Comparison of ENCODE assay signal across 1 cellular context in the genomic region with DNA sequence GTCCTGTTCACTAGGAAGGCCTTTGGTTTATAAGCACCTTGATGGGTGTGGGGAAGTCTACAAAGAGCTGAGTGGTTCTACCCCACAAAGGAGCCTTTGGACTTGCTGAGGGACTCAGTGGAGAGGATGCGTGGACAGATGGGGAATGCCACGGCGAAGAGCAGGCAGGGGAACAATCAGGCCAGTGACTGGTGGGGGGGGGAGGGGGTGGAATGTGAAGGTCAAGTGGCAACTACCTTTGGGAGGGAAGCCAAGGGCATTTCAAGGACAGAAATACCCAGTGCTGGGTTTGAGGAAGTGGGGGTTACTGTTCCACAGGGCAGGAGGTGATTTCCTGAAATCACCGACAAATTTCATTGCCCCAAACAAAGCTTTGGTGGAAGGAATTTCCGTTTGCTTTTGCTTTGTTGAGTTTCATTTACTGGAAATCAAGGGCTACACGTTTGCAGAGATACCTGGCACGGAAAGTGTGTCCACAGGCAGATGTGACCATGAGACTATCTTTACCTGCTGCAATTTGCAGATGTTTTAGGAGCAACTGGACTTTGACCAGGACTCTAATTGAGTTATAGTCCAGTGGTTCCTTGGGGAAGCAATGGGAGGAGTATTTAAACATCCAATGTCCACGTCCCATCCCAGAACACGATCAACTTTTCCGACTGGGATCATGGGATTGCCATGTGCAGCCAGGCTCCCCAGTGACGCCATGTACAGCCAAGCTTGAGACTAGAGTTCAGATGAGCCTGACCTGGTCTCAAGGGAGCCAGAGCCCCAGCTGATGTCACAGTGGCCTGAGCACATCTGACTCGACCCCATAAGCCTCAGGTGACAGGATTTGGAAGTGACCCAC.
TF ChIP-seq lines count a peak whose summit lies in the region.

No MANE protein-coding gene starts in this region.

TF ChIP-seq in HepG2, 621 proteins besides CTCF, POLR2A, EP300 and RAD21 (continued from another document and continues in another):
- TF ChIP-seq ZNF572 (CRISPR knock-in tag; IDR thresholded peaks at IDR 0.05) (0 out of 2 replicates have a peak, but pooled peaks have one; percentile 56), XRCC5 (optimal IDR thresholded peaks at IDR 0.05; ENCODE audit: low read length) (peak; percentile 77), PITX1 (CRISPR knock-in tag; IDR thresholded peaks at IDR 0.05) (peak; percentile 69; the same call in 1 of the 2 replicates), SRF (IDR thresholded peaks at IDR 0.05; ENCODE audit: low read depth, low read length) (no peak), SP140L (CRISPR knock-in tag; IDR thresholded peaks at IDR 0.05; ENCODE audit: borderline replicate concordance) (0 out of 2 replicates have a peak, but pooled peaks have one; percentile 3), CBX2 (IDR thresholded peaks at IDR 0.05; ENCODE audit: low read depth, low read length) (no peak), CBX2 (CRISPR knock-in tag; IDR thresholded peaks at IDR 0.05; ENCODE audit: low read depth) (no peak), ZNF121 (CRISPR knock-in tag; IDR thresholded peaks at IDR 0.05) (no peak), NONO (IDR thresholded peaks at IDR 0.05) (no peak), NONO (CRISPR knock-in tag; conservative IDR thresholded peaks at IDR 0.05) (no peak; the same call in 1 of the 2 replicates), U2AF1 (optimal IDR thresholded peaks at IDR 0.05; ENCODE audit: low read depth, low read length) (peak; percentile 26), ATF1 (CRISPR knock-in tag; IDR thresholded peaks at IDR 0.05) (no peak; the same call in 1 of the 2 replicates), ZBTB7A (CRISPR knock-in tag; IDR thresholded peaks at IDR 0.05) (no peak; the same call in 1 of the 2 replicates), ZNF558 (CRISPR knock-in tag; IDR thresholded peaks at IDR 0.05; ENCODE audit: borderline replicate concordance) (0 out of 2 replicates have a peak, but pooled peaks have one; percentile 69), TAF15 (IDR thresholded peaks at IDR 0.05; ENCODE audit: low read depth, low read length, poor library complexity, severe bottlenecking) (no peak), PAWR (CRISPR knock-in tag; IDR thresholded peaks at IDR 0.05; ENCODE audit: borderline replicate concordance) (peak; percentile 7; the same call in 1 of the 2 replicates), MBD4 (IDR thresholded peaks at IDR 0.05; ENCODE audit: borderline replicate concordance, low read length) (peak; percentile 61; the same call in 1 of the 2 replicates), TMF1 (CRISPR knock-in tag; IDR thresholded peaks at IDR 0.05; ENCODE audit: low read depth) (no peak), TOPORS (CRISPR knock-in tag; IDR thresholded peaks at IDR 0.05) (no peak), ZNF878 (CRISPR knock-in tag; IDR thresholded peaks at IDR 0.05) (0 out of 2 replicates have a peak, but pooled peaks have one; percentile 33), ZNF598 (CRISPR knock-in tag; IDR thresholded peaks at IDR 0.05; ENCODE audit: borderline replicate concordance) (peak; percentile 80; the same call in 1 of the 2 replicates), MTA1 (CRISPR knock-in tag; IDR thresholded peaks at IDR 0.05; ENCODE audit: borderline replicate concordance) (no peak), SMARCC2 (IDR thresholded peaks at IDR 0.05) (no peak), ZNF772 (CRISPR knock-in tag; IDR thresholded peaks at IDR 0.05) (peak; percentile 67; the same call in 1 of the 2 replicates), ZNF160 (CRISPR knock-in tag; IDR thresholded peaks at IDR 0.05) (no peak), KAT7 (CRISPR knock-in tag; IDR thresholded peaks at IDR 0.05; ENCODE audit: borderline replicate concordance) (peak; percentile 45; the same call in 1 of the 2 replicates), MYNN (CRISPR knock-in tag; IDR thresholded peaks at IDR 0.05; ENCODE audit: low read depth) (no peak), NFIB (CRISPR knock-in tag; IDR thresholded peaks at IDR 0.05; ENCODE audit: borderline replicate concordance) (no peak), ZNF672 (CRISPR knock-in tag; IDR thresholded peaks at IDR 0.05) (no peak), MATR3 (CRISPR knock-in tag; IDR thresholded peaks at IDR 0.05) (no peak), IRX3 (CRISPR knock-in tag; IDR thresholded peaks at IDR 0.05; ENCODE audit: borderline replicate concordance, low read depth) (no peak), SP2 (CRISPR knock-in tag; IDR thresholded peaks at IDR 0.05) (no peak), ZNF615 (CRISPR knock-in tag; IDR thresholded peaks at IDR 0.05; ENCODE audit: borderline replicate concordance) (0 out of 2 replicates have a peak, but pooled peaks have one; percentile 63)
- TF ChIP-seq, protein P1, sequence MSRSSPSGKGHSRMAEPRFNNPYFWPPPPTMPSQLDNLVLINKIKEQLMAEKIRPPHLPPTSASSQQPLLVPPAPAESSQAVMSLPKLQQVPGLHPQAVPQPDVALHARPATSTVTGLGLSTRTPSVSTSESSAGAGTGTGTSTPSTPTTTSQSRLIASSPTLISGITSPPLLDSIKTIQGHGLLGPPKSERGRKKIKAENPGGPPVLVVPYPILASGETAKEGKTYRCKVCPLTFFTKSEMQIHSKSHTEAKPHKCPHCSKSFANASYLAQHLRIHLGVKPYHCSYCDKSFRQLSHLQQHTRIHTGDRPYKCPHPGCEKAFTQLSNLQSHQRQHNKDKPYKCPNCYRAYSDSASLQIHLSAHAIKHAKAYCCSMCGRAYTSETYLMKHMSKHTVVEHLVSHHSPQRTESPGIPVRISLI (CRISPR knock-in tag; IDR thresholded peaks at IDR 0.05; ENCODE audit: borderline replicate concordance): no peak
- TF ChIP-seq, protein P2, sequence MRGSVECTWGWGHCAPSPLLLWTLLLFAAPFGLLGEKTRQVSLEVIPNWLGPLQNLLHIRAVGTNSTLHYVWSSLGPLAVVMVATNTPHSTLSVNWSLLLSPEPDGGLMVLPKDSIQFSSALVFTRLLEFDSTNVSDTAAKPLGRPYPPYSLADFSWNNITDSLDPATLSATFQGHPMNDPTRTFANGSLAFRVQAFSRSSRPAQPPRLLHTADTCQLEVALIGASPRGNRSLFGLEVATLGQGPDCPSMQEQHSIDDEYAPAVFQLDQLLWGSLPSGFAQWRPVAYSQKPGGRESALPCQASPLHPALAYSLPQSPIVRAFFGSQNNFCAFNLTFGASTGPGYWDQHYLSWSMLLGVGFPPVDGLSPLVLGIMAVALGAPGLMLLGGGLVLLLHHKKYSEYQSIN (CRISPR knock-in tag; IDR thresholded peaks at IDR 0.05; ENCODE audit: borderline replicate concordance): no peak
- TF ChIP-seq, protein P3, sequence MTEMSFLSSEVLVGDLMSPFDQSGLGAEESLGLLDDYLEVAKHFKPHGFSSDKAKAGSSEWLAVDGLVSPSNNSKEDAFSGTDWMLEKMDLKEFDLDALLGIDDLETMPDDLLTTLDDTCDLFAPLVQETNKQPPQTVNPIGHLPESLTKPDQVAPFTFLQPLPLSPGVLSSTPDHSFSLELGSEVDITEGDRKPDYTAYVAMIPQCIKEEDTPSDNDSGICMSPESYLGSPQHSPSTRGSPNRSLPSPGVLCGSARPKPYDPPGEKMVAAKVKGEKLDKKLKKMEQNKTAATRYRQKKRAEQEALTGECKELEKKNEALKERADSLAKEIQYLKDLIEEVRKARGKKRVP (CRISPR knock-in tag; IDR thresholded peaks at IDR 0.05): 0 out of 4 replicates have a peak, but pooled peaks of 1 of the 2 experiments have one; percentile 16
- TF ChIP-seq, protein P4, sequence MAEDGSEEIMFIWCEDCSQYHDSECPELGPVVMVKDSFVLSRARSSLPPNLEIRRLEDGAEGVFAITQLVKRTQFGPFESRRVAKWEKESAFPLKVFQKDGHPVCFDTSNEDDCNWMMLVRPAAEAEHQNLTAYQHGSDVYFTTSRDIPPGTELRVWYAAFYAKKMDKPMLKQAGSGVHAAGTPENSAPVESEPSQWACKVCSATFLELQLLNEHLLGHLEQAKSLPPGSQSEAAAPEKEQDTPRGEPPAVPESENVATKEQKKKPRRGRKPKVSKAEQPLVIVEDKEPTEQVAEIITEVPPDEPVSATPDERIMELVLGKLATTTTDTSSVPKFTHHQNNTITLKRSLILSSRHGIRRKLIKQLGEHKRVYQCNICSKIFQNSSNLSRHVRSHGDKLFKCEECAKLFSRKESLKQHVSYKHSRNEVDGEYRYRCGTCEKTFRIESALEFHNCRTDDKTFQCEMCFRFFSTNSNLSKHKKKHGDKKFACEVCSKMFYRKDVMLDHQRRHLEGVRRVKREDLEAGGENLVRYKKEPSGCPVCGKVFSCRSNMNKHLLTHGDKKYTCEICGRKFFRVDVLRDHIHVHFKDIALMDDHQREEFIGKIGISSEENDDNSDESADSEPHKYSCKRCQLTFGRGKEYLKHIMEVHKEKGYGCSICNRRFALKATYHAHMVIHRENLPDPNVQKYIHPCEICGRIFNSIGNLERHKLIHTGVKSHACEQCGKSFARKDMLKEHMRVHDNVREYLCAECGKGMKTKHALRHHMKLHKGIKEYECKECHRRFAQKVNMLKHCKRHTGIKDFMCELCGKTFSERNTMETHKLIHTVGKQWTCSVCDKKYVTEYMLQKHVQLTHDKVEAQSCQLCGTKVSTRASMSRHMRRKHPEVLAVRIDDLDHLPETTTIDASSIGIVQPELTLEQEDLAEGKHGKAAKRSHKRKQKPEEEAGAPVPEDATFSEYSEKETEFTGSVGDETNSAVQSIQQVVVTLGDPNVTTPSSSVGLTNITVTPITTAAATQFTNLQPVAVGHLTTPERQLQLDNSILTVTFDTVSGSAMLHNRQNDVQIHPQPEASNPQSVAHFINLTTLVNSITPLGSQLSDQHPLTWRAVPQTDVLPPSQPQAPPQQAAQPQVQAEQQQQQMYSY (CRISPR knock-in tag; IDR thresholded peaks at IDR 0.05): no peak
- TF ChIP-seq, protein P5, sequence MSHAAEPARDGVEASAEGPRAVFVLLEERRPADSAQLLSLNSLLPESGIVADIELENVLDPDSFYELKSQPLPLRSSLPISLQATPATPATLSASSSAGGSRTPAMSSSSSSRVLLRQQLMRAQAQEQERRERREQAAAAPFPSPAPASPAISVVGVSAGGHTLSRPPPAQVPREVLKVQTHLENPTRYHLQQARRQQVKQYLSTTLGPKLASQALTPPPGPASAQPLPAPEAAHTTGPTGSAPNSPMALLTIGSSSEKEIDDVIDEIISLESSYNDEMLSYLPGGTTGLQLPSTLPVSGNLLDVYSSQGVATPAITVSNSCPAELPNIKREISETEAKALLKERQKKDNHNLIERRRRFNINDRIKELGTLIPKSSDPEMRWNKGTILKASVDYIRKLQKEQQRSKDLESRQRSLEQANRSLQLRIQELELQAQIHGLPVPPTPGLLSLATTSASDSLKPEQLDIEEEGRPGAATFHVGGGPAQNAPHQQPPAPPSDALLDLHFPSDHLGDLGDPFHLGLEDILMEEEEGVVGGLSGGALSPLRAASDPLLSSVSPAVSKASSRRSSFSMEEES (CRISPR knock-in tag; IDR thresholded peaks at IDR 0.05): no peak
- TF ChIP-seq, protein P6, sequence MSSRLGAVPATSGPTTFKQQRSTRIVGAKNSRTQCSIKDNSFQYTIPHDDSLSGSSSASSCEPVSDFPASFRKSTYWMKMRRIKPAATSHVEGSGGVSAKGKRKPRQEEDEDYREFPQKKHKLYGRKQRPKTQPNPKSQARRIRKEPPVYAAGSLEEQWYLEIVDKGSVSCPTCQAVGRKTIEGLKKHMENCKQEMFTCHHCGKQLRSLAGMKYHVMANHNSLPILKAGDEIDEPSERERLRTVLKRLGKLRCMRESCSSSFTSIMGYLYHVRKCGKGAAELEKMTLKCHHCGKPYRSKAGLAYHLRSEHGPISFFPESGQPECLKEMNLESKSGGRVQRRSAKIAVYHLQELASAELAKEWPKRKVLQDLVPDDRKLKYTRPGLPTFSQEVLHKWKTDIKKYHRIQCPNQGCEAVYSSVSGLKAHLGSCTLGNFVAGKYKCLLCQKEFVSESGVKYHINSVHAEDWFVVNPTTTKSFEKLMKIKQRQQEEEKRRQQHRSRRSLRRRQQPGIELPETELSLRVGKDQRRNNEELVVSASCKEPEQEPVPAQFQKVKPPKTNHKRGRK (CRISPR knock-in tag; IDR thresholded peaks at IDR 0.05): no peak
- TF ChIP-seq, protein P7, sequence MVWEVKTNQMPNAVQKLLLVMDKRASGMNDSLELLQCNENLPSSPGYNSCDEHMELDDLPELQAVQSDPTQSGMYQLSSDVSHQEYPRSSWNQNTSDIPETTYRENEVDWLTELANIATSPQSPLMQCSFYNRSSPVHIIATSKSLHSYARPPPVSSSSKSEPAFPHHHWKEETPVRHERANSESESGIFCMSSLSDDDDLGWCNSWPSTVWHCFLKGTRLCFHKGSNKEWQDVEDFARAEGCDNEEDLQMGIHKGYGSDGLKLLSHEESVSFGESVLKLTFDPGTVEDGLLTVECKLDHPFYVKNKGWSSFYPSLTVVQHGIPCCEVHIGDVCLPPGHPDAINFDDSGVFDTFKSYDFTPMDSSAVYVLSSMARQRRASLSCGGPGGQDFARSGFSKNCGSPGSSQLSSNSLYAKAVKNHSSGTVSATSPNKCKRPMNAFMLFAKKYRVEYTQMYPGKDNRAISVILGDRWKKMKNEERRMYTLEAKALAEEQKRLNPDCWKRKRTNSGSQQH (CRISPR knock-in tag; IDR thresholded peaks at IDR 0.05; ENCODE audit: low read depth): no peak
- TF ChIP-seq, protein P8, sequence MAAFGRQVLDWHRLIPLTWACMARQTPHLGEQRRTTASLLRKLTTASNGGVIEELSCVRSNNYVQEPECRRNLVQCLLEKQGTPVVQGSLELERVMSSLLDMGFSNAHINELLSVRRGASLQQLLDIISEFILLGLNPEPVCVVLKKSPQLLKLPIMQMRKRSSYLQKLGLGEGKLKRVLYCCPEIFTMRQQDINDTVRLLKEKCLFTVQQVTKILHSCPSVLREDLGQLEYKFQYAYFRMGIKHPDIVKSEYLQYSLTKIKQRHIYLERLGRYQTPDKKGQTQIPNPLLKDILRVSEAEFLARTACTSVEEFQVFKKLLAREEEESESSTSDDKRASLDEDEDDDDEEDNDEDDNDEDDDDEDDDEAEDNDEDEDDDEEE (CRISPR knock-in tag; IDR thresholded peaks at IDR 0.05): no peak
- TF ChIP-seq, protein P9, sequence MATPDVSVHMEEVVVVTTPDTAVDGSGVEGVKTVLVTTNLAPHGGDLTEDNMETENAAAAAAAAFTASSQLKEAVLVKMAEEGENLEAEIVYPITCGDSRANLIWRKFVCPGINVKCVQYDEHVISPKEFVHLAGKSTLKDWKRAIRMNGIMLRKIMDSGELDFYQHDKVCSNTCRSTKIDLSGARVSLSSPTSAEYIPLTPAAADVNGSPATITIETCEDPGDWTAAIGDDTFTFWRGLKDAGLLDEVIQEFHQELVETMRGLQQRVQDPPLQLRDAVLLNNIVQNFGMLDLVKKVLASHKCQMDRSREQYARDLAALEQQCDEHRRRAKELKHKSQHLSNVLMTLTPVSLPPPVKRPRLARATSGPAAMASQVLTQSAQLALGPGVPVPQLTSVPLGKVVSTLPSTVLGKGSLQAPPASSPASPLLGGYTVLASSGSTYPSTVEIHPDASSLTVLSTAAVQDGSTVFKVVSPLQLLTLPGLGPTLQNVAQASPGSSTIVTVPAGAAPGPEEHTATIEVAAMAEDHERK (CRISPR knock-in tag; IDR thresholded peaks at IDR 0.05; ENCODE audit: low read depth): no peak
